1 cellular context compared by ENCODE assay signal in genomic region chr12:133181238-133181959, GRCh38.
TF ChIP-seq lines count a peak whose summit lies in the region.

Gene ZNF268 (plus strand): TSS chr12:133181495. CDS start chr12:133181998, 503 bp downstream.

TF ChIP-seq in IMR-90, 13 proteins besides CTCF, POLR2A, EP300 and RAD21 (continued from another document):
- peak; percentile 91 for TF ChIP-seq CEBPB (IDR thresholded peaks at IDR 0.05; ENCODE audit: low read depth, low read length)
- no peak for TF ChIP-seq BHLHE40 (IDR thresholded peaks at IDR 0.05; ENCODE audit: low read depth, low read length)
- TF ChIP-seq RFX5 (IDR thresholded peaks at IDR 0.05; ENCODE audit: low read depth, low read length), result no peak
